In the genomic region with DNA sequence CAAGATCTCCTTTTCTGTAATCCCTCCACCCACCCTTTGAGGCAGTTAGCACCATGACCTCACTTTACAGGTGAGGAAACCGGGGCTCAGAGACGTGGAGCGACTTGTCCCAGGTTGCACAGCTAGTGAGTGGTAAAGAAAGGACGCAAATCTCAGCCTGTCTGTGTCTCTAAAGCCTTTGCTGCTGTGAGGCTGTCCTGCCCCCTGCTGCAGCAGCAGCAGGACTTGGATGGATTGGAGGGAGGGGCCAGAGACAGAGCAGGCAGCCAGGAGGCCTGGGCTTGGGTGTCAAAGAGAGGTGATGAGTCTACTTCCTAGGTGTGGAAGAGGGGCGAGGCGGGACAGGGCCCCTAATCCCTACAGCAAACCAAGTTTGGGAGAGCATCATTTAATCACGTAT, we compare ENCODE assay signal across 22 cellular contexts.
DNase-seq lines count a peak whose midpoint lies in the region; ATAC-seq, FAIRE-seq and TF ChIP-seq lines count a peak whose summit lies in the region.
"Had no signal": no experiment of that assay in that cellular context is flagged by ENCODE, and none has a peak within 500 bp of the region (broad histone marks: within the 10 kb centered on the region; RNA-seq: fewer than 3 reads in every experiment).

No MANE protein-coding gene starts in this region.

- H3K4me1 ChIP-seq in right atrium auricular region (no peaks in the 10 kb centered on the region), right lobe of liver (peaks cover 0 to 20% (median 3%) of the 10 kb centered on the region in 4 donors)
- H3K4me1 ChIP-seq: SJCRH30 had no signal

- H3K9me3 ChIP-seq in right atrium auricular region: no peaks in the 10 kb centered on the region
- H3K9me3 ChIP-seq in right lobe of liver: no peaks in the 10 kb centered on the region
- H3K9me3 ChIP-seq: HAP-1, SJCRH30 had no signal

- H3K27ac ChIP-seq in right atrium auricular region: no peak overlapping the region
- no peak overlapping the region for H3K27ac ChIP-seq in right lobe of liver
- H3K27ac ChIP-seq: 22Rv1, C4-2B, KMS-11, PC-9, RWPE1, SJCRH30 had no signal

- intact Hi-C loops in Right ventricle myocardium inferior (cut with DNase I): no loop called here
- intact Hi-C loops in right lobe of liver (cut with DNase I): no loop called here

- ATAC-seq in Right ventricle myocardium inferior (no peak), right lobe of liver (no peak), GM18867 (IDR thresholded peaks at IDR 0.05; ENCODE audit: unreplicated experiment) (no peak), HG03460 (IDR thresholded peaks at IDR 0.05; ENCODE audit: unreplicated experiment) (no peak)

- no peak for TF ChIP-seq POLR2A in right lobe of liver (IDR thresholded peaks at IDR 0.05)

- DNase-seq in Right ventricle myocardium inferior (ENCODE audit: missing footprints) (peak; percentile 63), right atrium auricular region (ENCODE audit: low spot score) (no peak), choroid plexus epithelial cell (ENCODE audit: low read depth) (peak; percentile 42), right lobe of liver (peak in 2 of 3 donors; percentile 1 to 10), OCI-M1 (lab: John Stamatoyannopoulos, UW) (no peak), urothelium cell line (ENCODE audit: low spot score) (no peak)
- DNase-seq: AML-193, DND-41, GF-D8, NCI-H1417, NCI-H187, NCI-H226, NCI-H524 treated with DMSO at 0.1 percent for 48 hours, PC-9, SJCRH30 had no signal

- TF ChIP-seq CTCF in right atrium auricular region (IDR thresholded peaks at IDR 0.05) (no peak), choroid plexus epithelial cell (conservative IDR thresholded peaks at IDR 0.05; ENCODE audit: low read depth, low read length) (peak; percentile 47), right lobe of liver (IDR thresholded peaks at IDR 0.05) (no peak)

- H3K4me3 ChIP-seq in right atrium auricular region (no peak overlapping the region), choroid plexus epithelial cell (ENCODE audit: low read depth, low read length) (no peak overlapping the region), right lobe of liver (no peak overlapping the region)
- H3K4me3 ChIP-seq: HAP-1, PC-9, SJCRH30 had no signal

- H3K36me3 ChIP-seq in right atrium auricular region (peaks cover 7% of the 10 kb centered on the region), right lobe of liver (no peaks in the 10 kb centered on the region)

- H3K27me3 ChIP-seq in right atrium auricular region: no peaks in the 10 kb centered on the region
- H3K27me3 ChIP-seq in right lobe of liver: no peaks in the 10 kb centered on the region
- H3K27me3 ChIP-seq: SJCRH30 had no signal

- FAIRE-seq in urothelium cell line (lab: Jason Lieb, UNC): no peak

- WGBS in right lobe of liver (ENCODE audit: insufficient coverage, low coverage, low lambda C conversion rate, missing lambda C conversion rate): 75% methylated on average over 3 of the region's 7 CpGs

Comparison
In these comparisons a context has a peak if more than half of its experiments do, and no peak if none do; other contexts are left out.
1. DNase-seq: peak in Right ventricle myocardium inferior (single experiment), choroid plexus epithelial cell (single experiment) and right lobe of liver (2 of 3); none in right atrium auricular region (single experiment), OCI-M1 (single experiment) and urothelium cell line (single experiment).